In genomic region chr11:114110948-114111347, GRCh38 we compare ENCODE assay signal across 14 cellular contexts. TPM values are rescaled to one million over a fixed set of nuclear protein-coding genes. Genes with fewer than 3 reads are reported as not detected.
DNase-seq lines count a peak whose midpoint lies in the region; ATAC-seq and TF ChIP-seq lines count a peak whose summit lies in the region.
"Had no signal": no experiment of that assay in that cellular context is flagged by ENCODE, and none has a peak within 500 bp of the region (broad histone marks: within the 10 kb centered on the region; RNA-seq: fewer than 3 reads in every experiment).

No MANE protein-coding gene starts in this region.

- H3K27ac Mint-ChIP-seq in effector memory CD8-positive, alpha-beta T cell: peak overlapping the region in 1 of 2 donors; percentile 85
- H3K27ac Mint-ChIP-seq: activated naive CD8-positive, alpha-beta T cell had no signal

- ATAC-seq in effector memory CD8-positive, alpha-beta T cell (replicated peaks): peak; percentile 10
- no peak for ATAC-seq in HG03457 (IDR thresholded peaks at IDR 0.05; ENCODE audit: unreplicated experiment)
- no peak for ATAC-seq in HG02623 (IDR thresholded peaks at IDR 0.05; ENCODE audit: unreplicated experiment)

- TF ChIP-seq POLR2A in stomach (IDR thresholded peaks at IDR 0.05): no peak

- 12 to 52% (median 38%) methylated on average over 7 of the region's 7 CpGs for WGBS in stomach, 5 donors

- peak overlapping the region in 1 of 2 donors; percentile 70 for H3K4me3 Mint-ChIP-seq in effector memory CD8-positive, alpha-beta T cell

- no peaks in the 10 kb centered on the region for H3K27me3 ChIP-seq in stomach

- no peak for TF ChIP-seq CTCF in stomach (IDR thresholded peaks at IDR 0.05)

- peaks cover 31% of the 10 kb centered on the region for H3K36me3 Mint-ChIP-seq in effector memory CD8-positive, alpha-beta T cell (ENCODE audit: insufficient read depth)
- H3K36me3 Mint-ChIP-seq: activated naive CD8-positive, alpha-beta T cell had no signal

- H3K4me1 Mint-ChIP-seq in effector memory CD8-positive, alpha-beta T cell (ENCODE audit: low read depth in 2 of 2): peaks cover 10 to 54% of the 10 kb centered on the region in 2 donors

- H3K4me1 ChIP-seq in stomach: peaks cover 52 to 100% (median 89%) of the 10 kb centered on the region in 4 donors

- H3K9me3 ChIP-seq in stomach: no peaks in the 10 kb centered on the region

- H3K36me3 ChIP-seq in stomach: peaks cover 3 to 24% (median 7%) of the 10 kb centered on the region in 4 donors

- H3K4me3 ChIP-seq in stomach: peak overlapping the region in 1 of 4 donors; percentile 20

- peak; percentile 94 for DNase-seq in OCI-M1 (lab: John Stamatoyannopoulos, UW)
- no peak for DNase-seq in effector memory CD8-positive, alpha-beta T cell
- DNase-seq in lung microvascular endothelial cell (ENCODE audit: low read depth in 2 of 2): peak; percentile 26 to 44
- DNase-seq in stomach: peak; percentile 40
- DNase-seq in iPS-NIHi7 (ENCODE audit: extremely low spot score): no peak
- no peak for DNase-seq in effector CD8-positive, alpha-beta T cell (lab: John Stamatoyannopoulos, UW)
- DNase-seq: activated CD4-positive, alpha-beta T cell treated with anti-CD3 and anti-CD28 coated beads, Interleukin-2, amount 50 U/mL, for 1 hour; Calu3; NCI-H524 treated with DMSO at 0.1 percent for 48 hours; stimulated activated CD8-positive, alpha-beta memory T cell treated with anti-CD3 and anti-CD28 coated beads, Interleukin-4, amount 100 ng/mL, for 48 hours had no signal

- intact Hi-C loops in stomach (cut with DNase I; ENCODE audit: low total_unique reads): no loop called here

- peaks cover 39 to 72% of the 10 kb centered on the region in 2 donors for H3K27me3 Mint-ChIP-seq in effector memory CD8-positive, alpha-beta T cell

- no peaks in the 10 kb centered on the region for H3K9me3 Mint-ChIP-seq in effector memory CD8-positive, alpha-beta T cell

- H3K27ac ChIP-seq in stomach: peak overlapping the region in 4 of 5 donors; percentile 59 to 74 (median 66)

- peak; percentile 30 for TF ChIP-seq EP300 in stomach (IDR thresholded peaks at IDR 0.05)

RNA-seq across cellular contexts. Expression of gene ZBTB16, which starts 51.4 kb away (rescaled TPM):
- total RNA-seq in lung microvascular endothelial cell (10.0 and 22.0 TPM in 2 replicates), stomach (100 to 1,000 TPM in 3 of 5 donors, 10 to 100 TPM in 2; 30.1 to 318 (median 137) TPM)
- polyA plus RNA-seq in stomach: 10 to 100 TPM in 2 of 3 donors, 1 to 10 TPM in 1; 7.9 to 22.5 (median 19.1) TPM
- total RNA-seq: Calu3, SK-MEL-5 had no signal

Comparison
In these comparisons a context has a peak if more than half of its experiments do, and no peak if none do; other contexts are left out.
1. DNase-seq: peak in OCI-M1 (single experiment), lung microvascular endothelial cell (2 of 2) and stomach (single experiment); none in effector memory CD8-positive, alpha-beta T cell (0 of 3), iPS-NIHi7 (single experiment) and effector CD8-positive, alpha-beta T cell (single experiment).